26 cellular contexts compared by ENCODE assay signal in the genomic region with DNA sequence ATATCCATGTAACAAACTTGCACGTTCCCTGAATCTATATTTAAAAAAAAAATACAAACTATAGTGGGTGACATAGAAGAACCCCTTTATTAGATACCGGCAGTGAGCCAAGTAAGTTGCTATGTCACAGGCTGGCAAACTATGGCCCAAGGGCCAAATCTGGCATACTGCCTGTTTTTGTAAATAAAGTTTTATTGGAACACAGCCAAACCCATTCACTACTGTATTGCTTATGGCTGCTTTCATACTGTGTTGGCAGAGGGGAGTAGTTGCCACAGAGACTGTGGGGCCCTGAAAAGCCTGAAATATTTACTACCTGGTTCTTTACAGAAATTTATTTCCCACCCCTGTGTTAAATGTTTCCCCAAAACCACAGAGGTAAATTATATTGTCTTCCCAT.
"Had no signal": no experiment of that assay in that cellular context is flagged by ENCODE, and none has a peak within 500 bp of the region (broad histone marks: within the 10 kb centered on the region; RNA-seq: fewer than 3 reads in every experiment).

No MANE protein-coding gene starts in this region.

- H3K36me3 Mint-ChIP-seq: activated CD4-positive, alpha-beta memory T cell treated with anti-CD3 and anti-CD28 coated beads for 36 hours; activated naive CD4-positive, alpha-beta T cell treated with anti-CD3 and anti-CD28 coated beads, Interleukin-2, amount 10 ng/mL, durations not matched to agents 7 days and 5 days; activated naive CD8-positive, alpha-beta T cell treated with anti-CD3 and anti-CD28 coated beads, Interleukin-2, amount 10 ng/mL, durations not matched to agents 7 days and 5 days; T-cell had no signal

- H3K9me3 Mint-ChIP-seq: activated CD4-positive, alpha-beta memory T cell treated with anti-CD3 and anti-CD28 coated beads for 36 hours; activated CD4-positive, alpha-beta T cell treated with anti-CD3 and anti-CD28 coated beads, Interleukin-2, amount 10 ng/mL, durations not matched to agents 7 days and 5 days; activated naive CD4-positive, alpha-beta T cell treated with anti-CD3 and anti-CD28 coated beads, Interleukin-2, amount 10 ng/mL, durations not matched to agents 7 days and 5 days; activated naive CD8-positive, alpha-beta T cell treated with anti-CD3 and anti-CD28 coated beads, Interleukin-2, amount 10 ng/mL, durations not matched to agents 7 days and 5 days; activated T-cell treated with anti-CD3 and anti-CD28 coated beads, Interleukin-2, amount 50 U/mL, for 4 hours; activated T-helper 17 cell treated with anti-CD3 and anti-CD28 coated beads, Interleukin-2, amount 50 U/mL, for 72 hours; T-cell had no signal

- H3K27ac ChIP-seq: adrenal gland, SK-N-MC had no signal

- H3K4me1 ChIP-seq: adrenal gland had no signal

- DNase-seq: activated CD4-positive, alpha-beta memory T cell treated with anti-CD3 and anti-CD28 coated beads for 36 hours; activated CD4-positive, alpha-beta T cell treated with anti-CD3 and anti-CD28 coated beads, Interleukin-2, amount 10 ng/mL, durations not matched to agents 7 days and 5 days; activated CD4-positive, CD25-positive, alpha-beta regulatory T cell; activated CD8-positive, alpha-beta memory T cell treated with anti-CD3 and anti-CD28 coated beads for 24 hours; activated gamma-delta T cell; activated naive CD4-positive, alpha-beta T cell treated with anti-CD3 and anti-CD28 coated beads, Interleukin-2, amount 10 ng/mL, durations not matched to agents 7 days and 5 days; activated naive CD8-positive, alpha-beta T cell treated with anti-CD3 and anti-CD28 coated beads, Interleukin-2, amount 10 ng/mL, durations not matched to agents 7 days and 5 days; activated T-cell treated with anti-CD3 and anti-CD28 coated beads, Interleukin-2, amount 50 U/mL, for 4 hours; adrenal gland; anterior cingulate cortex; cerebellar nuclear complex; dermis blood vessel endothelial cell; Kasumi-1; NCI-H1048; NCI-H1436 treated with DMSO at 0.1 percent for 48 hours; NCI-H187; NCI-H526; OCI-M1; RPMI8226; T-cell; T-helper 2 cell; T1000 had no signal

- H3K27me3 Mint-ChIP-seq: activated CD4-positive, alpha-beta memory T cell treated with anti-CD3 and anti-CD28 coated beads for 36 hours; activated CD4-positive, alpha-beta T cell treated with anti-CD3 and anti-CD28 coated beads, Interleukin-2, amount 10 ng/mL, durations not matched to agents 7 days and 5 days; activated naive CD4-positive, alpha-beta T cell treated with anti-CD3 and anti-CD28 coated beads, Interleukin-2, amount 10 ng/mL, durations not matched to agents 7 days and 5 days; activated T-helper 17 cell treated with anti-CD3 and anti-CD28 coated beads, Interleukin-2, amount 50 U/mL, for 72 hours had no signal

- H3K27ac Mint-ChIP-seq: activated CD4-positive, alpha-beta memory T cell treated with anti-CD3 and anti-CD28 coated beads for 36 hours; activated CD4-positive, alpha-beta T cell treated with anti-CD3 and anti-CD28 coated beads, Interleukin-2, amount 10 ng/mL, durations not matched to agents 7 days and 5 days; activated naive CD4-positive, alpha-beta T cell treated with anti-CD3 and anti-CD28 coated beads, Interleukin-2, amount 10 ng/mL, durations not matched to agents 7 days and 5 days; activated naive CD8-positive, alpha-beta T cell treated with anti-CD3 and anti-CD28 coated beads, Interleukin-2, amount 10 ng/mL, durations not matched to agents 7 days and 5 days; activated T-helper 17 cell treated with anti-CD3 and anti-CD28 coated beads, Interleukin-2, amount 50 U/mL, for 72 hours; T-cell had no signal

- H3K4me3 Mint-ChIP-seq: activated CD4-positive, alpha-beta memory T cell treated with anti-CD3 and anti-CD28 coated beads for 36 hours; activated CD4-positive, alpha-beta T cell treated with anti-CD3 and anti-CD28 coated beads, Interleukin-2, amount 10 ng/mL, durations not matched to agents 7 days and 5 days; activated naive CD4-positive, alpha-beta T cell treated with anti-CD3 and anti-CD28 coated beads, Interleukin-2, amount 10 ng/mL, durations not matched to agents 7 days and 5 days; activated naive CD8-positive, alpha-beta T cell treated with anti-CD3 and anti-CD28 coated beads, Interleukin-2, amount 10 ng/mL, durations not matched to agents 7 days and 5 days; activated T-cell treated with anti-CD3 and anti-CD28 coated beads, Interleukin-2, amount 50 U/mL, for 4 hours; activated T-helper 17 cell treated with anti-CD3 and anti-CD28 coated beads, Interleukin-2, amount 50 U/mL, for 72 hours; T-cell had no signal

- ATAC-seq: activated T-cell treated with anti-CD3 and anti-CD28 coated beads, Interleukin-2, amount 50 U/mL, for 4 hours; activated T-helper 17 cell treated with anti-CD3 and anti-CD28 coated beads, Interleukin-2, amount 50 U/mL, for 72 hours; Panc1; Right ventricle myocardium inferior; T-cell had no signal

- H3K36me3 ChIP-seq: adrenal gland had no signal

- H3K9me3 ChIP-seq: adrenal gland had no signal

- H3K4me3 ChIP-seq: adrenal gland, SK-N-MC had no signal
